13 cellular contexts compared by ENCODE assay signal in genomic region chr1:30934613-30935012, GRCh38. TPM values are rescaled to one million over a fixed set of nuclear protein-coding genes. Genes with fewer than 3 reads are reported as not detected.
DNase-seq lines count a peak whose midpoint lies in the region; ATAC-seq and TF ChIP-seq lines count a peak whose summit lies in the region.
"Had no signal": no experiment of that assay in that cellular context is flagged by ENCODE, and none has a peak within 500 bp of the region (broad histone marks: within the 10 kb centered on the region; RNA-seq: fewer than 3 reads in every experiment).

No MANE protein-coding gene starts in this region.

- no peaks in the 10 kb centered on the region for H3K9me3 ChIP-seq in Peyer's patch
- H3K9me3 ChIP-seq: heart right ventricle had no signal

- H3K36me3 ChIP-seq in Peyer's patch: peaks cover 0 to 71% (median 6%) of the 10 kb centered on the region in 3 donors

- POLR2A ChIA-PET in WTC11 (lab: Charles Lee): no interaction called here

- no peak overlapping the region for H3K4me3 Mint-ChIP-seq in activated T-cell treated with anti-CD3 and anti-CD28 coated beads, Interleukin-2, amount 50 U/mL, for 24 hours
- no peak overlapping the region for H3K4me3 Mint-ChIP-seq in WTC11
- no peak overlapping the region for H3K4me3 Mint-ChIP-seq in stimulated activated effector memory CD8-positive, alpha-beta T cell treated with anti-CD3 and anti-CD28 coated beads, Interleukin-12 subunit alpha, Interleukin-12 subunit beta, amount 100 ng/mL, for 72 hours

- no peaks in the 10 kb centered on the region for H3K9me3 Mint-ChIP-seq in activated T-cell treated with anti-CD3 and anti-CD28 coated beads, Interleukin-2, amount 50 U/mL, for 24 hours
- H3K9me3 Mint-ChIP-seq in WTC11: no peaks in the 10 kb centered on the region
- H3K9me3 Mint-ChIP-seq in stimulated activated effector memory CD8-positive, alpha-beta T cell treated with anti-CD3 and anti-CD28 coated beads, Interleukin-12 subunit alpha, Interleukin-12 subunit beta, amount 100 ng/mL, for 72 hours: no peaks in the 10 kb centered on the region

- H3K27ac ChIP-seq in foreskin keratinocyte (peak overlapping the region; percentile 65), Peyer's patch (no peak overlapping the region)
- H3K27ac ChIP-seq: heart right ventricle had no signal

- no peaks in the 10 kb centered on the region for H3K27me3 Mint-ChIP-seq in activated T-cell treated with anti-CD3 and anti-CD28 coated beads, Interleukin-2, amount 50 U/mL, for 24 hours
- H3K27me3 Mint-ChIP-seq in WTC11 (ENCODE audit: low read depth): no peaks in the 10 kb centered on the region

- no peaks in the 10 kb centered on the region for H3K27me3 ChIP-seq in foreskin keratinocyte
- no peaks in the 10 kb centered on the region for H3K27me3 ChIP-seq in Peyer's patch
- H3K27me3 ChIP-seq: heart right ventricle had no signal

- no peak overlapping the region for H3K4me3 ChIP-seq in Peyer's patch
- H3K4me3 ChIP-seq: heart right ventricle had no signal

- H3K4me1 Mint-ChIP-seq in activated T-cell treated with anti-CD3 and anti-CD28 coated beads, Interleukin-2, amount 50 U/mL, for 24 hours (ENCODE audit: low read depth): no peaks in the 10 kb centered on the region
- peaks cover 9% of the 10 kb centered on the region for H3K4me1 Mint-ChIP-seq in WTC11
- peaks cover 8% of the 10 kb centered on the region for H3K4me1 Mint-ChIP-seq in stimulated activated effector memory CD8-positive, alpha-beta T cell treated with anti-CD3 and anti-CD28 coated beads, Interleukin-12 subunit alpha, Interleukin-12 subunit beta, amount 100 ng/mL, for 72 hours

- DNase-seq in activated T-cell treated with anti-CD3 and anti-CD28 coated beads, Interleukin-2, amount 50 U/mL, for 24 hours: no peak
- DNase-seq in activated T-cell treated with anti-CD3 and anti-CD28 coated beads, Interleukin-2, amount 50 U/mL, for 1 hour: no peak
- DNase-seq in WTC11 (ENCODE audit: low spot score) (no peak), foreskin keratinocyte (peak in 1 of 2 donors; percentile 56), NCI-H128 (lab: John Stamatoyannopoulos, UW; ENCODE audit: unreplicated experiment) (no peak), Peyer's patch (no peak)
- DNase-seq in stimulated activated effector memory CD8-positive, alpha-beta T cell treated with anti-CD3 and anti-CD28 coated beads, Interleukin-12 subunit alpha, Interleukin-12 subunit beta, amount 100 ng/mL, for 72 hours (ENCODE audit: low spot score in 2 of 2): no peak
- DNase-seq: DMS153, GOT3, heart right ventricle, NCI-H446 had no signal

- H3K36me3 Mint-ChIP-seq in activated T-cell treated with anti-CD3 and anti-CD28 coated beads, Interleukin-2, amount 50 U/mL, for 24 hours (ENCODE audit: low read depth): peaks cover 83% of the 10 kb centered on the region
- peaks cover 53% of the 10 kb centered on the region for H3K36me3 Mint-ChIP-seq in WTC11
- peaks cover 91% of the 10 kb centered on the region for H3K36me3 Mint-ChIP-seq in stimulated activated effector memory CD8-positive, alpha-beta T cell treated with anti-CD3 and anti-CD28 coated beads, Interleukin-12 subunit alpha, Interleukin-12 subunit beta, amount 100 ng/mL, for 72 hours

- peak overlapping the region; percentile 66 for H3K27ac Mint-ChIP-seq in activated T-cell treated with anti-CD3 and anti-CD28 coated beads, Interleukin-2, amount 50 U/mL, for 24 hours
- H3K27ac Mint-ChIP-seq in WTC11: peak overlapping the region; percentile 73
- H3K27ac Mint-ChIP-seq in stimulated activated effector memory CD8-positive, alpha-beta T cell treated with anti-CD3 and anti-CD28 coated beads, Interleukin-12 subunit alpha, Interleukin-12 subunit beta, amount 100 ng/mL, for 72 hours: peak overlapping the region; percentile 38

- no peak for TF ChIP-seq CTCF in WTC11 (IDR thresholded peaks at IDR 0.05)
- no peak for TF ChIP-seq CTCF in foreskin keratinocyte (conservative IDR thresholded peaks at IDR 0.05)
- TF ChIP-seq CTCF in Peyer's patch (IDR thresholded peaks at IDR 0.05): no peak

- CTCF ChIA-PET in WTC11 (lab: Charles Lee): interaction anchor here (0.5 to 2.3 kb wide), 4 partner anchors 115 to 155 kb away, joined by 3 to 9 read pairs (median 4); no protein-coding TSS in a partner anchor

- peaks cover 34% of the 10 kb centered on the region for H3K4me1 ChIP-seq in foreskin keratinocyte
- H3K4me1 ChIP-seq in Peyer's patch: no peaks in the 10 kb centered on the region

- no peak for TF ChIP-seq POLR2A in Peyer's patch (IDR thresholded peaks at IDR 0.05)

- ATAC-seq in WTC11: no peak
- peak; percentile 21 for ATAC-seq in foreskin keratinocyte
- ATAC-seq in stimulated activated effector memory CD8-positive, alpha-beta T cell treated with anti-CD3 and anti-CD28 coated beads, Interleukin-12 subunit alpha, Interleukin-12 subunit beta, amount 100 ng/mL, for 72 hours: no peak
- ATAC-seq in HG02981 (IDR thresholded peaks at IDR 0.05; ENCODE audit: unreplicated experiment): no peak
- ATAC-seq: heart right ventricle, left lobe of liver had no signal

TF ChIP-seq in WTC11, 78 proteins besides CTCF, POLR2A, EP300 and RAD21:
- no peak for TF ChIP-seq TCF7 (CRISPR knock-in tag; IDR thresholded peaks at IDR 0.05; ENCODE audit: low read depth)

RNA-seq across cellular contexts. Expression of gene SDC3, which starts 26.1 kb away (rescaled TPM):
- 31.1 to 32.3 TPM (median 31.2 TPM) in 3 replicates for total RNA-seq in WTC11 (2021)
- 21.9 and 25.4 TPM in 2 replicates for total RNA-seq in foreskin keratinocyte
- polyA plus RNA-seq in foreskin keratinocyte: 7.4 and 10.8 TPM in 2 replicates
- 10 to 100 TPM in 1 of 4 donors, 1 to 10 TPM in 3; 4.6 to 12.4 (median 8.9) TPM for total RNA-seq in Peyer's patch
